In genomic region chr2:10124538-10125045, GRCh38 we compare ENCODE assay signal across 8 cellular contexts. TPM values are rescaled to one million over a fixed set of nuclear protein-coding genes. Genes with fewer than 3 reads are reported as not detected.
DNase-seq lines count a peak whose midpoint lies in the region; ATAC-seq and TF ChIP-seq lines count a peak whose summit lies in the region.

No MANE protein-coding gene starts in this region.

- TF ChIP-seq CTCF in mesothelial cell of epicardium (IDR thresholded peaks at IDR 0.05; ENCODE audit: unreplicated experiment) = peak; percentile 77

- ATAC-seq in esophagus mucosa = no peak

- in situ Hi-C loops in SK-MEL-5 (cut with HindIII; ENCODE audit: low pct_unique_long_range_greater_than_20kb, low sequenced_read_pairs) = no loop called here

- peak; percentile 45 for DNase-seq in stimulated activated CD4-positive, alpha-beta T cell treated with anti-CD3 and anti-CD28 coated beads, Interleukin-2, amount 100 ng/mL, for 4 hours (ENCODE audit: low read depth)
- no peak for DNase-seq in stimulated activated CD4-positive, alpha-beta T cell treated with anti-CD3 and anti-CD28 coated beads, Interleukin-1b, Interleukin-23, amount 100 ng/mL, for 48 hours
- DNase-seq in NCI-H1092 treated with DMSO at 0.1 percent for 48 hours (lab: John Stamatoyannopoulos, UW) (peak; percentile 60), SK-MEL-5 (ENCODE audit: low read depth, low spot score) (peak; percentile 88), cerebellar cortex (ENCODE audit: low spot score) (peak; percentile 85), mesothelial cell of epicardium (ENCODE audit: low spot score in 2 of 2, unreplicated experiment in 2 of 2) (no peak), NK-92 (lab: John Stamatoyannopoulos, UW; ENCODE audit: unreplicated experiment) (no peak)

- peaks cover 44% of the 10 kb centered on the region for H3K4me1 Mint-ChIP-seq in mesothelial cell of epicardium

- peak overlapping the region; percentile 36 for H3K27ac Mint-ChIP-seq in mesothelial cell of epicardium

- peak overlapping the region; percentile 84 for H3K4me3 Mint-ChIP-seq in mesothelial cell of epicardium

- no peaks in the 10 kb centered on the region for H3K9me3 Mint-ChIP-seq in mesothelial cell of epicardium

- H3K36me3 Mint-ChIP-seq in mesothelial cell of epicardium = peaks cover 10% of the 10 kb centered on the region

- peaks cover 6% of the 10 kb centered on the region for H3K27me3 Mint-ChIP-seq in mesothelial cell of epicardium (ENCODE audit: low read depth)

RNA-seq across cellular contexts. Expression of gene RRM2, which starts 2.1 kb away (rescaled TPM):
- 38.9 and 46.9 TPM in 2 replicates for total RNA-seq in SK-MEL-5 (2014; rRNA removed; shearing (Covaris generic))
- polyA plus RNA-seq in SK-MEL-5 (2015; cell fraction: cytosol; rRNA removed) = 153 and 218 TPM in 2 replicates
- 108 and 134 TPM in 2 replicates for polyA plus RNA-seq in SK-MEL-5 (2015; cell fraction: nucleus; rRNA removed)
- total RNA-seq in mesothelial cell of epicardium (30.8 to 35.7 TPM (median 32.7 TPM) in 3 replicates), esophagus mucosa (66.4 TPM)

RNA-seq across cellular contexts. Expression of gene CYS1, which starts 44.4 kb away (rescaled TPM):
- 0.27 and 0.29 TPM in 2 replicates for total RNA-seq in SK-MEL-5 (2014; rRNA removed; shearing (Covaris generic))
- polyA plus RNA-seq in SK-MEL-5 (2015; cell fraction: cytosol; rRNA removed) = 0.09 and 0.11 TPM in 2 replicates
- not detected in 2 replicates for polyA plus RNA-seq in SK-MEL-5 (2015; cell fraction: nucleus; rRNA removed)
- total RNA-seq in mesothelial cell of epicardium (1.3 to 1.4 TPM (median 1.3 TPM) in 3 replicates), esophagus mucosa (0.52 TPM)

Comparison
In these comparisons a context has a peak if more than half of its experiments do, and no peak if none do; other contexts are left out.
1. DNase-seq: peak in stimulated activated CD4-positive, alpha-beta T cell treated with anti-CD3 and anti-CD28 coated beads, Interleukin-2, amount 100 ng/mL, for 4 hours (single experiment), NCI-H1092 treated with DMSO at 0.1 percent for 48 hours (single experiment), SK-MEL-5 (single experiment) and cerebellar cortex (single experiment); none in stimulated activated CD4-positive, alpha-beta T cell treated with anti-CD3 and anti-CD28 coated beads, Interleukin-1b, Interleukin-23, amount 100 ng/mL, for 48 hours (single experiment), mesothelial cell of epicardium (0 of 2) and NK-92 (single experiment).